16 cellular contexts compared by ENCODE assay signal in genomic region chr2:170276926-170277571, GRCh38.
DNase-seq lines count a peak whose midpoint lies in the region.
"Had no signal": no experiment of that assay in that cellular context is flagged by ENCODE, and none has a peak within 500 bp of the region (broad histone marks: within the 10 kb centered on the region; RNA-seq: fewer than 3 reads in every experiment).

No MANE protein-coding gene starts in this region.

- DNase-seq in NCI-H1092 treated with DMSO at 0.1 percent for 48 hours (lab: John Stamatoyannopoulos, UW) (peak; percentile 85), NCI-H2227 (lab: John Stamatoyannopoulos, UW; ENCODE audit: unreplicated experiment) (peak; percentile 88), amniotic epithelial cell (ENCODE audit: low read depth) (peak; percentile 1), retina (peak; percentile 42), NCI-H1694 (lab: John Stamatoyannopoulos, UW) (no peak), SW 1271 (lab: John Stamatoyannopoulos, UW) (no peak), amygdala (lab: John Stamatoyannopoulos, UW) (no peak)
- DNase-seq: activated CD8-positive, alpha-beta memory T cell treated with anti-CD3 and anti-CD28 coated beads, Interleukin-2, amount 10 ng/mL, durations not matched to agents 7 days and 5 days; activated effector memory CD4-positive, alpha-beta T cell treated with anti-CD3 and anti-CD28 coated beads, Interleukin-2, amount 50 U/mL, for 16 hours; Kasumi-1; kidney; natural killer cell; PC-3; stimulated activated naive CD4-positive, alpha-beta T cell treated with Interleukin-2 at 50 U/mL for 16 hours; T-helper 9 cell; trophoblast cell had no signal

Comparison
In these comparisons a context has a peak if more than half of its experiments do, and no peak if none do; other contexts are left out.
1. DNase-seq: peak in NCI-H1092 treated with DMSO at 0.1 percent for 48 hours (single experiment), NCI-H2227 (single experiment), amniotic epithelial cell (single experiment) and retina (single experiment); none in NCI-H1694 (single experiment), SW 1271 (0 of 2) and amygdala (0 of 56).